Comparison of ENCODE assay signal across 12 cellular contexts in the genomic region with DNA sequence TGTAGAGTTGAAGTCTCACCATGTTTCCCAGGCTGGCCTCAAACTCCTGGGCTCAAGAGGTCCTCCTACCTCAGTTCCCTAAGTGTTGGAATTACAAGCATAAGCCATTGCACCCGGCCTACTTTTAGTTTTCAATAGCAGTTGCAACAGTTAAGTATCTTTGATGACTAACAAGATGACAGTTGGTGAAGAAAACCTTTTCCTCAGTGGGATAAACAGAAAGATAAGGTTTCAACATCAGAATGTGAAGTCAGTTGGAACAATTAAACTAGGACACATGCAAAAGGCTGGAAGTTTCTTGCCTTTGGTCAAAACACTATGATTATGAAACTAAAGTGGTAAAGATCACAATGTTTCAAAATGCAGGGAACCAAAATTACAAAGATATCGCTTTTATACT.
DNase-seq lines count a peak whose midpoint lies in the region; ATAC-seq and TF ChIP-seq lines count a peak whose summit lies in the region.
"Had no signal": no experiment of that assay in that cellular context is flagged by ENCODE, and none has a peak within 500 bp of the region (broad histone marks: within the 10 kb centered on the region; RNA-seq: fewer than 3 reads in every experiment).

No MANE protein-coding gene starts in this region.

- H3K9ac ChIP-seq in subcutaneous abdominal adipose tissue (ENCODE audit: low read length in 5 of 5) = no peak overlapping the region
- H3K9ac ChIP-seq: neural progenitor cell had no signal

- no peaks in the 10 kb centered on the region for H3K36me3 ChIP-seq in PC-9 (ENCODE audit: low read depth)
- no peaks in the 10 kb centered on the region for H3K36me3 ChIP-seq in subcutaneous abdominal adipose tissue (ENCODE audit: control insufficient read depth in 5 of 5, insufficient read depth in 5 of 5, low read length in 5 of 5)
- H3K36me3 ChIP-seq: neural progenitor cell, Peyer's patch had no signal

- CTCF ChIA-PET in PC-9 (lab: Charles Lee) = no interaction called here

- H3F3A ChIP-seq in PC-9 (ENCODE audit: insufficient read depth, low read depth) = peaks cover 8% of the 10 kb centered on the region; the same call in 1 of the 2 replicates

- H3K79me2 ChIP-seq in PC-9 (ENCODE audit: low read depth) = no peaks in the 10 kb centered on the region

- H3K9me3 ChIP-seq in PC-9 (ENCODE audit: insufficient read depth, low read depth) (no peaks in the 10 kb centered on the region), subcutaneous abdominal adipose tissue (ENCODE audit: control insufficient read depth in 5 of 5, low read length in 5 of 5) (no peaks in the 10 kb centered on the region)
- H3K9me3 ChIP-seq: Peyer's patch had no signal

- H3K27ac Mint-ChIP-seq in activated T-helper 2 cell treated with anti-CD3 and anti-CD28 coated beads, Interferon-gamma antibody, Interleukin-2, Interleukin-4, amounts not matched to agents 10 μg/mL and 5 μg/mL and 100 μg/mL, durations not matched to agents 14 hours and 24 hours and 36 hours = no peak overlapping the region
- H3K27ac Mint-ChIP-seq in stimulated activated memory B cell treated with anti-CD40 and anti-IgM and Interleukin-4, amounts not matched to agents 10 μg/mL and 1 μg/mL and 100 μg/mL, for 72 hours = no peak overlapping the region
- H3K27ac Mint-ChIP-seq: activated T-cell treated with anti-CD3 and anti-CD28 coated beads, Interleukin-2, amount 50 U/mL, for 72 hours; neural progenitor cell had no signal

- H3K27ac ChIP-seq in PC-9 (no peak overlapping the region), subcutaneous abdominal adipose tissue (ENCODE audit: low read depth, low read length) (peak overlapping the region; percentile 80)
- H3K27ac ChIP-seq: neural progenitor cell had no signal

- no peak for ATAC-seq in HG03159 (IDR thresholded peaks at IDR 0.05; ENCODE audit: unreplicated experiment)
- ATAC-seq in stimulated activated memory B cell treated with anti-CD40 and anti-IgM and Interleukin-4, amounts not matched to agents 10 μg/mL and 1 μg/mL and 100 μg/mL, for 72 hours = no peak
- ATAC-seq: activated T-cell treated with anti-CD3 and anti-CD28 coated beads, Interleukin-2, amount 50 U/mL, for 72 hours had no signal

- H3K27me3 Mint-ChIP-seq in activated T-helper 2 cell treated with anti-CD3 and anti-CD28 coated beads, Interferon-gamma antibody, Interleukin-2, Interleukin-4, amounts not matched to agents 10 μg/mL and 5 μg/mL and 100 μg/mL, durations not matched to agents 14 hours and 24 hours and 36 hours (ENCODE audit: low read depth) = no peaks in the 10 kb centered on the region
- no peaks in the 10 kb centered on the region for H3K27me3 Mint-ChIP-seq in stimulated activated memory B cell treated with anti-CD40 and anti-IgM and Interleukin-4, amounts not matched to agents 10 μg/mL and 1 μg/mL and 100 μg/mL, for 72 hours

- no peaks in the 10 kb centered on the region for H3K9me3 Mint-ChIP-seq in activated T-helper 2 cell treated with anti-CD3 and anti-CD28 coated beads, Interferon-gamma antibody, Interleukin-2, Interleukin-4, amounts not matched to agents 10 μg/mL and 5 μg/mL and 100 μg/mL, durations not matched to agents 14 hours and 24 hours and 36 hours
- no peaks in the 10 kb centered on the region for H3K9me3 Mint-ChIP-seq in stimulated activated memory B cell treated with anti-CD40 and anti-IgM and Interleukin-4, amounts not matched to agents 10 μg/mL and 1 μg/mL and 100 μg/mL, for 72 hours
- H3K9me3 Mint-ChIP-seq: activated T-cell treated with anti-CD3 and anti-CD28 coated beads, Interleukin-2, amount 50 U/mL, for 72 hours; neural progenitor cell had no signal

- intact Hi-C loops in PC-9 (cut with micrococcal nuclease; ENCODE audit: unreplicated experiment) = no loop called here
- intact Hi-C loops in activated T-helper 2 cell treated with anti-CD3 and anti-CD28 coated beads, Interferon-gamma antibody, Interleukin-2, Interleukin-4, amounts not matched to agents 10 μg/mL and 5 μg/mL and 100 μg/mL, durations not matched to agents 14 hours and 24 hours and 36 hours (cut with micrococcal nuclease) = no loop called here

- peaks cover 18% of the 10 kb centered on the region for H3K4me1 Mint-ChIP-seq in activated T-helper 2 cell treated with anti-CD3 and anti-CD28 coated beads, Interferon-gamma antibody, Interleukin-2, Interleukin-4, amounts not matched to agents 10 μg/mL and 5 μg/mL and 100 μg/mL, durations not matched to agents 14 hours and 24 hours and 36 hours (ENCODE audit: low read depth)
- no peaks in the 10 kb centered on the region for H3K4me1 Mint-ChIP-seq in stimulated activated memory B cell treated with anti-CD40 and anti-IgM and Interleukin-4, amounts not matched to agents 10 μg/mL and 1 μg/mL and 100 μg/mL, for 72 hours

- H2AFZ ChIP-seq in PC-9 = no peak overlapping the region
- H2AFZ ChIP-seq: neural progenitor cell had no signal

- no peaks in the 10 kb centered on the region for H3K9me2 ChIP-seq in PC-9 (ENCODE audit: insufficient read depth)

- H3K4me3 ChIP-seq in PC-9 = no peak overlapping the region
- no peak overlapping the region for H3K4me3 ChIP-seq in subcutaneous abdominal adipose tissue (ENCODE audit: low read depth in 1 of 5, low read length in 5 of 5)
- H3K4me3 ChIP-seq: coronary artery, neural progenitor cell, Peyer's patch had no signal

- peak overlapping the region; percentile 30 for H3K4me2 ChIP-seq in PC-9
- H3K4me2 ChIP-seq: neural progenitor cell had no signal

- BruUV-seq in PC-9 (replicated peaks; lab: Mats Ljungman, UMichigan) = no TSS peak

- no peaks in the 10 kb centered on the region for H4K20me1 ChIP-seq in PC-9 (ENCODE audit: insufficient read depth)

- H3K27me3 ChIP-seq in PC-9 (ENCODE audit: insufficient read depth, low read depth) (no peaks in the 10 kb centered on the region), subcutaneous abdominal adipose tissue (ENCODE audit: control insufficient read depth in 5 of 5, insufficient read depth in 4 of 5, low read length in 5 of 5) (no peaks in the 10 kb centered on the region)
- H3K27me3 ChIP-seq: neural progenitor cell, Peyer's patch had no signal

- H3K4me1 ChIP-seq in PC-9 (replicated peaks; ENCODE audit: insufficient read depth) (peaks cover 29% of the 10 kb centered on the region), subcutaneous abdominal adipose tissue (ENCODE audit: control insufficient read depth in 5 of 5, insufficient read depth in 5 of 5, low read length in 5 of 5) (peaks cover 2 to 68% (median 52%) of the 10 kb centered on the region in 5 donors)
- H3K4me1 ChIP-seq: neural progenitor cell, Peyer's patch had no signal

- H3K4me3 Mint-ChIP-seq in activated T-helper 2 cell treated with anti-CD3 and anti-CD28 coated beads, Interferon-gamma antibody, Interleukin-2, Interleukin-4, amounts not matched to agents 10 μg/mL and 5 μg/mL and 100 μg/mL, durations not matched to agents 14 hours and 24 hours and 36 hours (ENCODE audit: low read depth) = no peak overlapping the region
- no peak overlapping the region for H3K4me3 Mint-ChIP-seq in stimulated activated memory B cell treated with anti-CD40 and anti-IgM and Interleukin-4, amounts not matched to agents 10 μg/mL and 1 μg/mL and 100 μg/mL, for 72 hours
- H3K4me3 Mint-ChIP-seq: activated T-cell treated with anti-CD3 and anti-CD28 coated beads, Interleukin-2, amount 50 U/mL, for 72 hours; neural progenitor cell had no signal

- POLR2A ChIA-PET in PC-9 (lab: Charles Lee; ENCODE audit: unreplicated experiment) = no interaction called here

- DNase-seq in GM04504 (ENCODE audit: low read depth) (peak; percentile 71), PC-9 (peak in 1 of 2 experiments; percentile 70), fibroblast of the conjunctiva (ENCODE audit: low read depth) (peak; percentile 72)
- no peak for DNase-seq in activated T-helper 2 cell treated with anti-CD3 and anti-CD28 coated beads, Interferon-gamma antibody, Interleukin-2, Interleukin-4, amounts not matched to agents 10 μg/mL and 5 μg/mL and 100 μg/mL, durations not matched to agents 14 hours and 24 hours and 36 hours (ENCODE audit: low spot score)
- DNase-seq: activated T-cell treated with anti-CD3 and anti-CD28 coated beads, Interleukin-2, amount 50 U/mL, for 72 hours; NCI-H146; Peyer's patch had no signal

- no peak for TF ChIP-seq CTCF in PC-9 (conservative IDR thresholded peaks at IDR 0.05)

- no peaks in the 10 kb centered on the region for H3K36me3 Mint-ChIP-seq in activated T-helper 2 cell treated with anti-CD3 and anti-CD28 coated beads, Interferon-gamma antibody, Interleukin-2, Interleukin-4, amounts not matched to agents 10 μg/mL and 5 μg/mL and 100 μg/mL, durations not matched to agents 14 hours and 24 hours and 36 hours (ENCODE audit: low read depth)
- H3K36me3 Mint-ChIP-seq in stimulated activated memory B cell treated with anti-CD40 and anti-IgM and Interleukin-4, amounts not matched to agents 10 μg/mL and 1 μg/mL and 100 μg/mL, for 72 hours = peaks cover 13% of the 10 kb centered on the region
- H3K36me3 Mint-ChIP-seq: neural progenitor cell had no signal
